Comparison of ENCODE assay signal across 8 cellular contexts in genomic region chr16:73036074-73036826, GRCh38. TPM values are rescaled to one million over a fixed set of nuclear protein-coding genes. Genes with fewer than 3 reads are reported as not detected.
DNase-seq lines count a peak whose midpoint lies in the region; ATAC-seq, FAIRE-seq and TF ChIP-seq lines count a peak whose summit lies in the region.

No MANE protein-coding gene starts in this region.

- in situ Hi-C loops in HAP-1 (cut with MboI; ENCODE audit: low sequenced_read_pairs), result no loop called here

- DNase-seq in HAP-1 (ENCODE audit: low spot score in 2 of 2) (peak; percentile 91 to 98), SJCRH30 (peak; percentile 68 to 75), RCC 7860 (ENCODE audit: low spot score) (no peak), DMS153 treated with DMSO at 0.1 percent for 48 hours (lab: John Stamatoyannopoulos, UW; ENCODE audit: unreplicated experiment) (no peak)
- DNase-seq in activated CD4-positive, alpha-beta T cell treated with anti-CD3 and anti-CD28 coated beads, Interleukin-2, amount 10 ng/mL, durations not matched to agents 7 days and 5 days, result no peak
- DNase-seq in effector memory CD4-positive, alpha-beta T cell, result no peak

- CTCF ChIA-PET in activated CD4-positive, alpha-beta T cell treated with anti-CD3 and anti-CD28 coated beads, Interleukin-2, amount 10 ng/mL, durations not matched to agents 7 days and 5 days (lab: Charles Lee), result no interaction called here

- H3K27me3 Mint-ChIP-seq in activated CD4-positive, alpha-beta T cell treated with anti-CD3 and anti-CD28 coated beads, Interleukin-2, amount 10 ng/mL, durations not matched to agents 7 days and 5 days, result peaks cover 52% of the 10 kb centered on the region

- H3K27me3 ChIP-seq in HAP-1 (ENCODE audit: low read depth) (no peaks in the 10 kb centered on the region), SJCRH30 (no peaks in the 10 kb centered on the region), parathyroid adenoma (ENCODE audit: control insufficient read depth, insufficient read depth, low read length) (no peaks in the 10 kb centered on the region)
- H3K27me3 ChIP-seq in effector memory CD4-positive, alpha-beta T cell (replicated peaks; ENCODE audit: control insufficient read depth, insufficient read depth, low read length, poor library complexity, severe bottlenecking), result peaks cover 5% of the 10 kb centered on the region

- no peaks in the 10 kb centered on the region for H3K36me3 ChIP-seq in HAP-1 (replicated peaks)
- no peaks in the 10 kb centered on the region for H3K36me3 ChIP-seq in SJCRH30
- H3K36me3 ChIP-seq in parathyroid adenoma (ENCODE audit: control insufficient read depth, insufficient read depth, low read length), result no peaks in the 10 kb centered on the region
- H3K36me3 ChIP-seq in effector memory CD4-positive, alpha-beta T cell (ENCODE audit: control insufficient read depth, insufficient read depth, low read length), result no peaks in the 10 kb centered on the region

- peak; percentile 51 for ATAC-seq in GM18520 (IDR thresholded peaks at IDR 0.05; ENCODE audit: unreplicated experiment)

- H3K4me2 ChIP-seq in parathyroid adenoma (ENCODE audit: low read length), result peak overlapping the region; percentile 42

- peaks cover 2% of the 10 kb centered on the region for H3K36me3 Mint-ChIP-seq in activated CD4-positive, alpha-beta T cell treated with anti-CD3 and anti-CD28 coated beads, Interleukin-2, amount 10 ng/mL, durations not matched to agents 7 days and 5 days (ENCODE audit: low read depth)

- H3K9ac ChIP-seq in parathyroid adenoma, result no peak overlapping the region

- peaks cover 71% of the 10 kb centered on the region for H3K79me2 ChIP-seq in parathyroid adenoma

- no peaks in the 10 kb centered on the region for H3K9me3 Mint-ChIP-seq in activated CD4-positive, alpha-beta T cell treated with anti-CD3 and anti-CD28 coated beads, Interleukin-2, amount 10 ng/mL, durations not matched to agents 7 days and 5 days

- H2AFZ ChIP-seq in parathyroid adenoma, result peak overlapping the region; percentile 40

- H3K27ac ChIP-seq in SJCRH30 (peak overlapping the region; percentile 92), parathyroid adenoma (peak overlapping the region; percentile 32)
- no peak overlapping the region for H3K27ac ChIP-seq in effector memory CD4-positive, alpha-beta T cell (ENCODE audit: insufficient read depth, low read length, poor library complexity, severe bottlenecking)

- POLR2A ChIA-PET in activated CD4-positive, alpha-beta T cell treated with anti-CD3 and anti-CD28 coated beads, Interleukin-2, amount 10 ng/mL, durations not matched to agents 7 days and 5 days (lab: Charles Lee), result no interaction called here

- no peak overlapping the region for H3K27ac Mint-ChIP-seq in activated CD4-positive, alpha-beta T cell treated with anti-CD3 and anti-CD28 coated beads, Interleukin-2, amount 10 ng/mL, durations not matched to agents 7 days and 5 days

- no peak for TF ChIP-seq CTCF in parathyroid adenoma (IDR thresholded peaks at IDR 0.05)

- H3K4me1 Mint-ChIP-seq in activated CD4-positive, alpha-beta T cell treated with anti-CD3 and anti-CD28 coated beads, Interleukin-2, amount 10 ng/mL, durations not matched to agents 7 days and 5 days, result peaks cover 17% of the 10 kb centered on the region

- H3K9me3 ChIP-seq in HAP-1, result no peaks in the 10 kb centered on the region
- H3K9me3 ChIP-seq in SJCRH30 (replicated peaks), result no peaks in the 10 kb centered on the region
- no peaks in the 10 kb centered on the region for H3K9me3 ChIP-seq in parathyroid adenoma (ENCODE audit: control insufficient read depth, low read length)
- no peaks in the 10 kb centered on the region for H3K9me3 ChIP-seq in effector memory CD4-positive, alpha-beta T cell (ENCODE audit: control insufficient read depth, low read length)

- no peak for FAIRE-seq in RCC 7860 (lab: Jason Lieb, UNC)

- H3K4me3 Mint-ChIP-seq in activated CD4-positive, alpha-beta T cell treated with anti-CD3 and anti-CD28 coated beads, Interleukin-2, amount 10 ng/mL, durations not matched to agents 7 days and 5 days, result no peak overlapping the region

- peak overlapping the region; percentile 4 for H3K4me3 ChIP-seq in HAP-1
- H3K4me3 ChIP-seq in SJCRH30, result peak overlapping the region; percentile 48
- H3K4me3 ChIP-seq in parathyroid adenoma (ENCODE audit: low read depth, low read length), result no peak overlapping the region
- no peak overlapping the region for H3K4me3 ChIP-seq in effector memory CD4-positive, alpha-beta T cell (ENCODE audit: insufficient read depth, low read depth, low read length, poor library complexity, severe bottlenecking)

- peaks cover 94% of the 10 kb centered on the region for H3K4me1 ChIP-seq in HAP-1
- H3K4me1 ChIP-seq in SJCRH30, result peaks cover 50% of the 10 kb centered on the region
- peaks cover 41% of the 10 kb centered on the region for H3K4me1 ChIP-seq in parathyroid adenoma
- no peaks in the 10 kb centered on the region for H3K4me1 ChIP-seq in effector memory CD4-positive, alpha-beta T cell (ENCODE audit: control insufficient read depth, insufficient read depth, low read length, poor library complexity, severe bottlenecking)

RNA-seq across cellular contexts. Expression of gene ZFHX3, which starts 11.7 kb away (rescaled TPM):
- total RNA-seq in SJCRH30 (2014; rRNA removed; shearing (Covaris generic)), result 4.4 and 5.1 TPM in 2 replicates
- 1 to 10 TPM; 1.5 to 1.6 TPM for total RNA-seq in activated CD4-positive, alpha-beta T cell treated with anti-CD3 and anti-CD28 coated beads, Interleukin-2, amount 10 ng/mL, durations not matched to agents 7 days and 5 days

Comparison
In these comparisons a context has a peak if more than half of its experiments do, and no peak if none do; other contexts are left out.
1. DNase-seq: peak in HAP-1 (2 of 2) and SJCRH30 (2 of 2); none in RCC 7860 (single experiment), activated CD4-positive, alpha-beta T cell treated with anti-CD3 and anti-CD28 coated beads, Interleukin-2, amount 10 ng/mL, durations not matched to agents 7 days and 5 days (single experiment), DMS153 treated with DMSO at 0.1 percent for 48 hours (single experiment) and effector memory CD4-positive, alpha-beta T cell (0 of 3).
2. H3K4me3 ChIP-seq: peak in HAP-1 (single experiment) and SJCRH30 (single experiment); none in parathyroid adenoma (single experiment) and effector memory CD4-positive, alpha-beta T cell (single experiment).